In genomic region chr20:10718671-10719070, GRCh38 we compare ENCODE assay signal across 26 cellular contexts.
"Had no signal": no experiment of that assay in that cellular context is flagged by ENCODE, and none has a peak within 500 bp of the region (broad histone marks: within the 10 kb centered on the region; RNA-seq: fewer than 3 reads in every experiment).

No MANE protein-coding gene starts in this region.

- H3K4me1 ChIP-seq: Peyer's patch, SJCRH30 had no signal

- H3K4me3 Mint-ChIP-seq: activated CD4-positive, alpha-beta memory T cell treated with anti-CD3 and anti-CD28 coated beads for 36 hours; activated CD4-positive, alpha-beta T cell treated with anti-CD3 and anti-CD28 coated beads, Interleukin-2, amount 10 ng/mL, durations not matched to agents 7 days and 5 days; activated naive CD4-positive, alpha-beta T cell treated with anti-CD3 and anti-CD28 coated beads for 36 hours; activated naive CD8-positive, alpha-beta T cell; activated T-cell treated with anti-CD3 and anti-CD28 coated beads, Interleukin-2, amount 50 U/mL, for 4 hours; activated T-helper 17 cell treated with anti-CD3 and anti-CD28 coated beads, Interleukin-2, amount 50 U/mL, for 72 hours; T-helper 17 cell had no signal

- H3K36me3 Mint-ChIP-seq: activated CD4-positive, alpha-beta memory T cell treated with anti-CD3 and anti-CD28 coated beads for 36 hours; activated naive CD8-positive, alpha-beta T cell had no signal

- ATAC-seq: activated T-cell treated with anti-CD3 and anti-CD28 coated beads, Interleukin-2, amount 50 U/mL, for 4 hours; activated T-helper 17 cell treated with anti-CD3 and anti-CD28 coated beads, Interleukin-2, amount 50 U/mL, for 72 hours; T-helper 17 cell had no signal

- H3K4me2 ChIP-seq: KMS-11 had no signal

- FAIRE-seq: TTC549 had no signal

- DNase-seq: activated CD4-positive, alpha-beta memory T cell treated with anti-CD3 and anti-CD28 coated beads for 36 hours; activated CD4-positive, alpha-beta T cell treated with anti-CD3 and anti-CD28 coated beads, Interleukin-2, amount 10 ng/mL, durations not matched to agents 7 days and 5 days; activated CD4-positive, CD25-positive, alpha-beta regulatory T cell; activated CD8-positive, alpha-beta memory T cell treated with anti-CD3 and anti-CD28 coated beads for 24 hours; activated gamma-delta T cell; activated naive CD4-positive, alpha-beta T cell treated with anti-CD3 and anti-CD28 coated beads for 36 hours; activated T-cell treated with anti-CD3 and anti-CD28 coated beads, Interleukin-2, amount 50 U/mL, for 4 hours; brain microvascular endothelial cell; NCI-H1092; NCI-H1930; NCI-H2171; NCI-H2227 treated with DMSO at 0.1 percent for 48 hours; NCI-H526; NCI-H774; NK-92 treated with Interleukin-12 subunit alpha and Interleukin-12 subunit beta, amount 100 ng/mL, for 24 hours; OCI-M1; Peyer's patch; Right ventricle myocardium superior; SJCRH30; T-helper 17 cell; T-helper 9 cell had no signal

- H3K9me3 ChIP-seq: Peyer's patch, SJCRH30 had no signal

- H3K27ac ChIP-seq: brain microvascular endothelial cell, KMS-11, Peyer's patch, RWPE1, SJCRH30 had no signal

- H3K9me3 Mint-ChIP-seq: activated CD4-positive, alpha-beta memory T cell treated with anti-CD3 and anti-CD28 coated beads for 36 hours; activated CD4-positive, alpha-beta T cell treated with anti-CD3 and anti-CD28 coated beads, Interleukin-2, amount 10 ng/mL, durations not matched to agents 7 days and 5 days; activated naive CD4-positive, alpha-beta T cell treated with anti-CD3 and anti-CD28 coated beads for 36 hours; activated T-cell treated with anti-CD3 and anti-CD28 coated beads, Interleukin-2, amount 50 U/mL, for 4 hours; activated T-helper 17 cell treated with anti-CD3 and anti-CD28 coated beads, Interleukin-2, amount 50 U/mL, for 72 hours had no signal

- H3K36me3 ChIP-seq: brain microvascular endothelial cell, Peyer's patch, SJCRH30 had no signal

- H3K9ac ChIP-seq: KMS-11 had no signal

- H3K4me3 ChIP-seq: Peyer's patch, SJCRH30 had no signal

- H3K4me1 Mint-ChIP-seq: activated CD4-positive, alpha-beta T cell treated with anti-CD3 and anti-CD28 coated beads, Interleukin-2, amount 10 ng/mL, durations not matched to agents 7 days and 5 days; activated T-helper 17 cell treated with anti-CD3 and anti-CD28 coated beads, Interleukin-2, amount 50 U/mL, for 72 hours; T-helper 17 cell had no signal

- H3K27ac Mint-ChIP-seq: activated CD4-positive, alpha-beta memory T cell treated with anti-CD3 and anti-CD28 coated beads for 36 hours; activated CD4-positive, alpha-beta T cell treated with anti-CD3 and anti-CD28 coated beads, Interleukin-2, amount 10 ng/mL, durations not matched to agents 7 days and 5 days; activated naive CD4-positive, alpha-beta T cell treated with anti-CD3 and anti-CD28 coated beads for 36 hours; activated naive CD8-positive, alpha-beta T cell; activated T-helper 17 cell treated with anti-CD3 and anti-CD28 coated beads, Interleukin-2, amount 50 U/mL, for 72 hours; T-helper 17 cell had no signal

- H3K27me3 ChIP-seq: brain microvascular endothelial cell, Peyer's patch, SJCRH30 had no signal
